ENCODE assay signal across 15 cellular contexts in the genomic region with DNA sequence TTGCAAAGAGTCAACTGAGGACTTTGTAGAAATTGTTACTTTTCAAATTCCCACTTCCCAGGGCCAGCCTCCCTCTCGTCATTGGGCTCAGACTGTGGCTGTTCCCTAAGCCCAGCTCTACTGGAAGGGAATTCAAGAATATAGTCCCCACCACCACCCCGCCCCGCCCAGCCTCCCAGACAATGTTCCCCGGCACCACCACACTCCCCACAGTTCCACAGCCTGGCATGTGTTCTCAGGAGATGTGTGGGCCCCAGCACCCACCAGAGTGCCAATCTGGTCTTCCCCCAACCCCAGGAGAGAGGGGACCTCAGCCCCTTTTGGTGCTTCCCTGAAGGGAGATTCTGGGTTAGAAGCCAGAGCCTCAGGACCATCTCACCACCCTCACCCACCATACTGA.
DNase-seq lines count a peak whose midpoint lies in the region; ATAC-seq and TF ChIP-seq lines count a peak whose summit lies in the region.
"Had no signal": no experiment of that assay in that cellular context is flagged by ENCODE, and none has a peak within 500 bp of the region (broad histone marks: within the 10 kb centered on the region; RNA-seq: fewer than 3 reads in every experiment).

No MANE protein-coding gene starts in this region.

- H3K4me1 Mint-ChIP-seq in neural crest cell, result peaks cover 31% of the 10 kb centered on the region
- peaks cover 56% of the 10 kb centered on the region for H3K4me1 Mint-ChIP-seq in type B pancreatic cell (ENCODE audit: unreplicated experiment)
- no peaks in the 10 kb centered on the region for H3K4me1 Mint-ChIP-seq in CD8-positive, alpha-beta T cell (ENCODE audit: low read depth)
- H3K4me1 Mint-ChIP-seq: CD4-positive, CD25-positive, alpha-beta regulatory T cell had no signal

- no peaks in the 10 kb centered on the region for H3K27me3 ChIP-seq in Peyer's patch
- no peaks in the 10 kb centered on the region for H3K27me3 ChIP-seq in effector memory CD4-positive, alpha-beta T cell (replicated peaks; ENCODE audit: control insufficient read depth, insufficient read depth, low read length, poor library complexity, severe bottlenecking)
- H3K27me3 ChIP-seq in CD8-positive, alpha-beta T cell (ENCODE audit: insufficient read depth, low read length), result no peaks in the 10 kb centered on the region
- H3K27me3 ChIP-seq: adrenal gland had no signal

- peak overlapping the region in 3 of 4 donors; percentile 63 to 82 (median 78) for H3K27ac ChIP-seq in Peyer's patch
- peak overlapping the region; percentile 96 for H3K27ac ChIP-seq in epithelial cell of prostate
- H3K27ac ChIP-seq in effector memory CD4-positive, alpha-beta T cell (ENCODE audit: insufficient read depth, low read length, poor library complexity, severe bottlenecking), result no peak overlapping the region
- no peak overlapping the region for H3K27ac ChIP-seq in CD8-positive, alpha-beta T cell (ENCODE audit: low read depth, low read length)

- H3K9me3 Mint-ChIP-seq in neural crest cell (no peaks in the 10 kb centered on the region), type B pancreatic cell (no peaks in the 10 kb centered on the region)
- H3K9me3 Mint-ChIP-seq in CD8-positive, alpha-beta T cell, result no peaks in the 10 kb centered on the region
- H3K9me3 Mint-ChIP-seq: activated CD4-positive, alpha-beta memory T cell treated with anti-CD3 and anti-CD28 coated beads, Interleukin-2, amount 10 ng/mL, durations not matched to agents 7 days and 5 days; CD4-positive, CD25-positive, alpha-beta regulatory T cell had no signal

- H3K36me3 ChIP-seq in Peyer's patch, result no peaks in the 10 kb centered on the region
- no peaks in the 10 kb centered on the region for H3K36me3 ChIP-seq in effector memory CD4-positive, alpha-beta T cell (ENCODE audit: control insufficient read depth, insufficient read depth, low read length)
- no peaks in the 10 kb centered on the region for H3K36me3 ChIP-seq in CD8-positive, alpha-beta T cell (ENCODE audit: insufficient read depth, low read length)
- H3K36me3 ChIP-seq: adrenal gland had no signal

- H3K36me3 Mint-ChIP-seq in neural crest cell (ENCODE audit: low read depth) (no peaks in the 10 kb centered on the region), type B pancreatic cell (no peaks in the 10 kb centered on the region)
- peaks cover 7% of the 10 kb centered on the region for H3K36me3 Mint-ChIP-seq in CD8-positive, alpha-beta T cell

- peaks cover 0 to 8% (median 0%) of the 10 kb centered on the region in 4 donors for H3K4me1 ChIP-seq in Peyer's patch
- H3K4me1 ChIP-seq in effector memory CD4-positive, alpha-beta T cell (ENCODE audit: control insufficient read depth, insufficient read depth, low read length, poor library complexity, severe bottlenecking), result no peaks in the 10 kb centered on the region
- no peaks in the 10 kb centered on the region for H3K4me1 ChIP-seq in CD8-positive, alpha-beta T cell (ENCODE audit: insufficient read depth, low read length)

- no peaks in the 10 kb centered on the region for H3K27me3 Mint-ChIP-seq in neural crest cell (ENCODE audit: low read depth)
- H3K27me3 Mint-ChIP-seq in type B pancreatic cell, result no peaks in the 10 kb centered on the region
- no peaks in the 10 kb centered on the region for H3K27me3 Mint-ChIP-seq in CD8-positive, alpha-beta T cell (ENCODE audit: low read depth)
- H3K27me3 Mint-ChIP-seq: activated CD4-positive, alpha-beta memory T cell treated with anti-CD3 and anti-CD28 coated beads, Interleukin-2, amount 10 ng/mL, durations not matched to agents 7 days and 5 days; CD4-positive, CD25-positive, alpha-beta regulatory T cell had no signal

- H3K27ac Mint-ChIP-seq in neural crest cell (ENCODE audit: unreplicated experiment) (peak overlapping the region; percentile 71), type B pancreatic cell (peak overlapping the region; percentile 95)
- no peak overlapping the region for H3K27ac Mint-ChIP-seq in CD8-positive, alpha-beta T cell
- H3K27ac Mint-ChIP-seq: activated CD4-positive, alpha-beta memory T cell treated with anti-CD3 and anti-CD28 coated beads, Interleukin-2, amount 10 ng/mL, durations not matched to agents 7 days and 5 days; CD4-positive, CD25-positive, alpha-beta regulatory T cell had no signal

- TF ChIP-seq POLR2A in Peyer's patch (IDR thresholded peaks at IDR 0.05), result no peak

- intact Hi-C loops in CD8-positive, alpha-beta T cell (cut with DNase I, micrococcal nuclease), result no loop called here

- H3K4me3 Mint-ChIP-seq in neural crest cell, result no peak overlapping the region
- H3K4me3 Mint-ChIP-seq in type B pancreatic cell, result no peak overlapping the region
- no peak overlapping the region for H3K4me3 Mint-ChIP-seq in CD8-positive, alpha-beta T cell
- H3K4me3 Mint-ChIP-seq: activated CD4-positive, alpha-beta memory T cell treated with anti-CD3 and anti-CD28 coated beads, Interleukin-2, amount 10 ng/mL, durations not matched to agents 7 days and 5 days; CD4-positive, CD25-positive, alpha-beta regulatory T cell had no signal

- POLR2A ChIA-PET in CD8-positive, alpha-beta T cell (lab: Charles Lee), result no interaction called here

- H3K9me3 ChIP-seq in Peyer's patch, result no peaks in the 10 kb centered on the region
- no peaks in the 10 kb centered on the region for H3K9me3 ChIP-seq in effector memory CD4-positive, alpha-beta T cell (ENCODE audit: control insufficient read depth, low read length)
- H3K9me3 ChIP-seq in CD8-positive, alpha-beta T cell (ENCODE audit: low read length), result no peaks in the 10 kb centered on the region
- H3K9me3 ChIP-seq: adrenal gland had no signal

- no peak for ATAC-seq in GM19395 (IDR thresholded peaks at IDR 0.05; ENCODE audit: unreplicated experiment)
- ATAC-seq in CD8-positive, alpha-beta T cell, result no peak

- DNase-seq in Peyer's patch (no peak), epithelial cell of prostate (ENCODE audit: low read depth, low spot score) (no peak), neural crest cell (ENCODE audit: low read depth, low spot score) (no peak), type B pancreatic cell (ENCODE audit: extremely low spot score, unreplicated experiment) (no peak), foreskin melanocyte (no peak)
- no peak for DNase-seq in effector memory CD4-positive, alpha-beta T cell
- no peak for DNase-seq in CD8-positive, alpha-beta T cell
- DNase-seq: activated CD4-positive, alpha-beta memory T cell treated with anti-CD3 and anti-CD28 coated beads, Interleukin-2, amount 10 ng/mL, durations not matched to agents 7 days and 5 days; adrenal gland; CD4-positive, CD25-positive, alpha-beta regulatory T cell; cortex of kidney; NCI-H2107; SIG-M5 had no signal

- TF ChIP-seq CTCF in Peyer's patch (IDR thresholded peaks at IDR 0.05) (no peak), neural crest cell (conservative IDR thresholded peaks at IDR 0.05) (no peak), type B pancreatic cell (conservative IDR thresholded peaks at IDR 0.05) (no peak)
- no peak for TF ChIP-seq CTCF in CD8-positive, alpha-beta T cell (IDR thresholded peaks at IDR 0.05)

- CTCF ChIA-PET in CD8-positive, alpha-beta T cell (lab: Charles Lee), result no interaction called here

- H3K4me3 ChIP-seq in Peyer's patch, result no peak overlapping the region
- H3K4me3 ChIP-seq in effector memory CD4-positive, alpha-beta T cell (ENCODE audit: insufficient read depth, low read depth, low read length, poor library complexity, severe bottlenecking), result no peak overlapping the region
- H3K4me3 ChIP-seq in CD8-positive, alpha-beta T cell (ENCODE audit: low read depth, low read length), result no peak overlapping the region
- H3K4me3 ChIP-seq: adrenal gland, lung had no signal

Comparison
In these comparisons a context has a peak if more than half of its experiments do, and no peak if none do; other contexts are left out.
1. H3K27ac ChIP-seq: peak in Peyer's patch (3 of 4) and epithelial cell of prostate (single experiment); none in effector memory CD4-positive, alpha-beta T cell (single experiment) and CD8-positive, alpha-beta T cell (single experiment).